ENCODE assay signal across 31 cellular contexts in genomic region chr2:73265298-73266060, GRCh38. TPM values are rescaled to one million over a fixed set of nuclear protein-coding genes. Genes with fewer than 3 reads are reported as not detected.
"Had no signal": no experiment of that assay in that cellular context is flagged by ENCODE, and none has a peak within 500 bp of the region (broad histone marks: within the 10 kb centered on the region; RNA-seq: fewer than 3 reads in every experiment).

No MANE protein-coding gene starts in this region.

- H3K27me3 Mint-ChIP-seq: activated CD4-positive, alpha-beta memory T cell treated with anti-CD3 and anti-CD28 coated beads for 36 hours; activated naive CD8-positive, alpha-beta T cell treated with anti-CD3 and anti-CD28 coated beads for 36 hours had no signal

- DNase-seq: activated CD4-positive, alpha-beta memory T cell treated with anti-CD3 and anti-CD28 coated beads for 36 hours; activated CD4-positive, alpha-beta T cell treated with anti-CD3 and anti-CD28 coated beads, Interleukin-2, amount 50 U/mL, for 1 hour; activated CD8-positive, alpha-beta memory T cell treated with anti-CD3 and anti-CD28 coated beads, Interleukin-2, amount 50 U/mL, for 4 hours; activated naive CD4-positive, alpha-beta T cell treated with anti-CD3 and anti-CD28 coated beads, Interleukin-2, amount 50 U/mL, for 16 hours; activated naive CD8-positive, alpha-beta T cell treated with anti-CD3 and anti-CD28 coated beads for 36 hours; activated T-cell treated with anti-CD3 and anti-CD28 coated beads for 4 hours; activated T-cell treated with anti-CD3 and anti-CD28 coated beads, Interleukin-2, amount 50 U/mL, for 4 hours; amniotic stem cell; body of pancreas; NCI-H1092 treated with DMSO at 0.1 percent for 48 hours; NCI-H146; NCI-H187; NCI-H2029 treated with DMSO at 0.1 percent for 48 hours; NCI-H2107; NCI-H2171; NCI-H526; NCI-H748 treated with DMSO at 0.1 percent for 48 hours; NK-92 treated with Interleukin-12 subunit alpha and Interleukin-12 subunit beta, amount 100 ng/mL, for 24 hours; PC-3; Peyer's patch; RPMI8226; SHP77 treated with DMSO at 0.1 percent for 48 hours; SK-N-SH had no signal

- H3K9me3 Mint-ChIP-seq: activated CD4-positive, alpha-beta memory T cell treated with anti-CD3 and anti-CD28 coated beads for 36 hours; activated naive CD8-positive, alpha-beta T cell treated with anti-CD3 and anti-CD28 coated beads for 36 hours; activated T-cell treated with anti-CD3 and anti-CD28 coated beads, Interleukin-2, amount 50 U/mL, for 4 hours; activated T-helper 1 cell treated with anti-CD3 and anti-CD28 coated beads, Interleukin-12 subunit alpha, Interleukin-12 subunit beta, Interleukin-2, Interleukin-4 antibody, amounts not matched to agents 30 ng/mL and 10 ng/mL and 1 ng/mL, durations not matched to agents 14 hours and 24 hours and 36 hours; T-helper 1 cell treated with Interleukin-12 subunit alpha and Interleukin-12 subunit beta and Interleukin-4 antibody, amounts not matched to agents 30 μg/mL and 1 μg/mL, for 36 hours; T-helper 2 cell treated with Interferon-gamma antibody and Interleukin-4, amounts not matched to agents 5 μg/mL and 100 μg/mL, for 36 hours had no signal

- H3K27ac Mint-ChIP-seq: activated CD4-positive, alpha-beta memory T cell treated with anti-CD3 and anti-CD28 coated beads for 36 hours; activated naive CD8-positive, alpha-beta T cell treated with anti-CD3 and anti-CD28 coated beads for 36 hours; activated T-helper 1 cell treated with anti-CD3 and anti-CD28 coated beads, Interleukin-12 subunit alpha, Interleukin-12 subunit beta, Interleukin-2, Interleukin-4 antibody, amounts not matched to agents 30 ng/mL and 10 ng/mL and 1 ng/mL, durations not matched to agents 14 hours and 24 hours and 36 hours; T-helper 1 cell treated with Interleukin-12 subunit alpha and Interleukin-12 subunit beta and Interleukin-4 antibody, amounts not matched to agents 30 μg/mL and 1 μg/mL, for 36 hours; T-helper 2 cell treated with Interferon-gamma antibody and Interleukin-4, amounts not matched to agents 5 μg/mL and 100 μg/mL, for 36 hours had no signal

- H3K27ac ChIP-seq: body of pancreas, breast epithelium, Peyer's patch, SJSA1 had no signal

- H3K4me3 Mint-ChIP-seq: activated CD4-positive, alpha-beta memory T cell treated with anti-CD3 and anti-CD28 coated beads for 36 hours; activated naive CD8-positive, alpha-beta T cell treated with anti-CD3 and anti-CD28 coated beads for 36 hours; activated T-cell treated with anti-CD3 and anti-CD28 coated beads, Interleukin-2, amount 50 U/mL, for 4 hours; activated T-helper 1 cell treated with anti-CD3 and anti-CD28 coated beads, Interleukin-12 subunit alpha, Interleukin-12 subunit beta, Interleukin-2, Interleukin-4 antibody, amounts not matched to agents 30 ng/mL and 10 ng/mL and 1 ng/mL, durations not matched to agents 14 hours and 24 hours and 36 hours; T-helper 1 cell treated with Interleukin-12 subunit alpha and Interleukin-12 subunit beta and Interleukin-4 antibody, amounts not matched to agents 30 μg/mL and 1 μg/mL, for 36 hours; T-helper 2 cell treated with Interferon-gamma antibody and Interleukin-4, amounts not matched to agents 5 μg/mL and 100 μg/mL, for 36 hours had no signal

- ATAC-seq: activated T-cell treated with anti-CD3 and anti-CD28 coated beads, Interleukin-2, amount 50 U/mL, for 4 hours; body of pancreas; K562; PC-3 had no signal

RNA-seq across cellular contexts. Expression of gene EGR4, which starts 27.9 kb away (rescaled TPM):
- total RNA-seq: astrocyte, body of pancreas, breast epithelium, K562, M059J, PC-3, Peyer's patch, SJSA1 had no signal
